Comparison of ENCODE assay signal across 23 cellular contexts in genomic region chr9:120416816-120417427, GRCh38.
DNase-seq lines count a peak whose midpoint lies in the region; ATAC-seq, FAIRE-seq and TF ChIP-seq lines count a peak whose summit lies in the region.
"Had no signal": no experiment of that assay in that cellular context is flagged by ENCODE, and none has a peak within 500 bp of the region (broad histone marks: within the 10 kb centered on the region; RNA-seq: fewer than 3 reads in every experiment).

No MANE protein-coding gene starts in this region.

- H3K36me3 ChIP-seq in astrocyte (ENCODE audit: insufficient read depth, low read length), result peaks cover 2% of the 10 kb centered on the region
- peaks cover 2 to 81% of the 10 kb centered on the region in 2 donors for H3K36me3 ChIP-seq in neuronal stem cell (replicated peaks in 1 of 2; ENCODE audit: control insufficient read depth in 2 of 2, insufficient read depth in 2 of 2, low read length in 2 of 2)
- H3K36me3 ChIP-seq in sigmoid colon, result peaks cover 0 to 32% (median 7%) of the 10 kb centered on the region in 4 donors

- TF ChIP-seq POLR2A in sigmoid colon (IDR thresholded peaks at IDR 0.05), result no peak

- H3K18ac ChIP-seq in H9 (ENCODE audit: insufficient read length, low read depth, low read length) (no peak overlapping the region), neuronal stem cell (ENCODE audit: low read length) (no peak overlapping the region)

- H4K91ac ChIP-seq in H9 (ENCODE audit: insufficient read length, low read depth, low read length), result no peak overlapping the region
- no peak overlapping the region for H4K91ac ChIP-seq in neuronal stem cell (ENCODE audit: low read depth, low read length, poor library complexity)

- H3K36me3 Mint-ChIP-seq in H9 (ENCODE audit: insufficient read depth in 1 of 3, low read depth in 3 of 3) (peaks cover 16 to 36% (median 29%) of the 10 kb centered on the region in 3 experiments), astrocyte (ENCODE audit: low read depth, unreplicated experiment) (peaks cover 5% of the 10 kb centered on the region)

- no peak overlapping the region for H2BK120ac ChIP-seq in H9 (ENCODE audit: low read depth, low read length, poor library complexity, severe bottlenecking)
- no peak overlapping the region for H2BK120ac ChIP-seq in neuronal stem cell (ENCODE audit: low read depth, low read length)

- H3K79me1 ChIP-seq in H9 (ENCODE audit: insufficient read depth, low read depth, low read length, poor library complexity, severe bottlenecking), result no peaks in the 10 kb centered on the region
- no peaks in the 10 kb centered on the region for H3K79me1 ChIP-seq in neuronal stem cell (ENCODE audit: low read depth, low read length)

- WGBS in H9 (ENCODE audit: extremely low coverage, insufficient read length, low lambda C conversion rate), result no CpG with 5 or more reads among the region's 19 CpGs
- WGBS in neuronal stem cell (ENCODE audit: extremely low coverage in 2 of 2, insufficient read length in 2 of 2, insufficient replicate concordance in 1 of 2), 2 donors, result no CpG with 5 or more reads among the region's 19 CpGs
- WGBS in sigmoid colon, 2 donors, result 95 to 96% methylated on average over 19 of the region's 19 CpGs

- H3K4me3 ChIP-seq in astrocyte (ENCODE audit: insufficient read depth, low read depth, low read length) (no peak overlapping the region), neuronal stem cell (ENCODE audit: low read length in 2 of 2) (no peak overlapping the region), sigmoid colon (no peak overlapping the region)
- H3K4me3 ChIP-seq: A549, BLaER1, GM12878, Peyer's patch had no signal

- H3K27ac ChIP-seq in H9 (ENCODE audit: insufficient read length, low read depth, low read length) (no peak overlapping the region), astrocyte (ENCODE audit: low read depth, low read length) (no peak overlapping the region), neuronal stem cell (replicated peaks; ENCODE audit: low read length) (no peak overlapping the region), sigmoid colon (no peak overlapping the region)
- H3K27ac ChIP-seq: A549, BLaER1, Peyer's patch had no signal

- H4K5ac ChIP-seq in H9 (ENCODE audit: insufficient read length, low read depth, low read length), result no peak overlapping the region

- H4K8ac ChIP-seq in H9 (replicated peaks; ENCODE audit: insufficient read length, low read depth, low read length) (no peak overlapping the region), neuronal stem cell (ENCODE audit: low read depth, low read length) (no peak overlapping the region)

- H3K27me3 ChIP-seq in H9 (ENCODE audit: insufficient read depth, low read length), result no peaks in the 10 kb centered on the region
- H3K27me3 ChIP-seq in astrocyte (ENCODE audit: insufficient read depth, low read length), result no peaks in the 10 kb centered on the region
- H3K27me3 ChIP-seq in neuronal stem cell (ENCODE audit: control insufficient read depth in 3 of 3, insufficient read depth in 3 of 3, low read depth in 1 of 3, low read length in 3 of 3), result no peaks in the 10 kb centered on the region
- H3K27me3 ChIP-seq in sigmoid colon, result no peaks in the 10 kb centered on the region
- H3K27me3 ChIP-seq: BLaER1, Peyer's patch had no signal

- no peak overlapping the region for H2BK20ac ChIP-seq in H9 (ENCODE audit: low read depth, low read length, poor library complexity, severe bottlenecking)

- H3K4me1 Mint-ChIP-seq in H9, result peaks cover 49 to 55% of the 10 kb centered on the region in 2 experiments
- peaks cover 11% of the 10 kb centered on the region for H3K4me1 Mint-ChIP-seq in astrocyte (ENCODE audit: low read depth, unreplicated experiment)

- H3K4me2 ChIP-seq in H9 (ENCODE audit: insufficient read depth, insufficient read length, low read length) (no peak overlapping the region), astrocyte (ENCODE audit: low read length) (no peak overlapping the region), neuronal stem cell (ENCODE audit: insufficient read depth, low read length, poor library complexity, severe bottlenecking) (no peak overlapping the region)
- H3K4me2 ChIP-seq: A549, BLaER1 had no signal

- H3K27me3 Mint-ChIP-seq in H9 (ENCODE audit: low read depth), result no peaks in the 10 kb centered on the region
- H3K27me3 Mint-ChIP-seq in astrocyte (ENCODE audit: low read depth, unreplicated experiment), result no peaks in the 10 kb centered on the region
- H3K27me3 Mint-ChIP-seq: CD4-positive, alpha-beta T cell had no signal

- intact Hi-C loops in left cardiac atrium (cut with DNase I) (no loop called here), sigmoid colon (cut with DNase I) (no loop called here)

- H2BK5ac ChIP-seq in H9 (ENCODE audit: insufficient read length, low read length) (no peak overlapping the region), neuronal stem cell (ENCODE audit: low read length) (no peak overlapping the region)

- H3K4me3 Mint-ChIP-seq in H9 (peak overlapping the region in 1 of 2 experiments; percentile 36; a peak in 1 of 5 replicates), astrocyte (ENCODE audit: unreplicated experiment) (peak overlapping the region; percentile 24)
- H3K4me3 Mint-ChIP-seq: CD4-positive, alpha-beta T cell had no signal

- H3K27ac Mint-ChIP-seq in H9 (peak overlapping the region; percentile 53 to 60 (median 58); a peak in 4 of 7 replicates), astrocyte (ENCODE audit: unreplicated experiment) (no peak overlapping the region)
- H3K27ac Mint-ChIP-seq: CD4-positive, alpha-beta T cell had no signal

- no peak for TF ChIP-seq EP300 in sigmoid colon (IDR thresholded peaks at IDR 0.05)

- H3T11ph ChIP-seq in H9 (ENCODE audit: low read length), result no peak overlapping the region

- TF ChIP-seq CTCF in H9 (conservative IDR thresholded peaks at IDR 0.05) (no peak), astrocyte (IDR thresholded peaks at IDR 0.05; ENCODE audit: insufficient read depth, low read depth, low read length) (no peak), sigmoid colon (IDR thresholded peaks at IDR 0.05) (no peak)

- no peaks in the 10 kb centered on the region for H3K79me2 ChIP-seq in H9 (ENCODE audit: insufficient read depth, low read length)
- no peaks in the 10 kb centered on the region for H3K79me2 ChIP-seq in astrocyte (ENCODE audit: insufficient read depth, low read length)

- H2BK15ac ChIP-seq in H9 (ENCODE audit: low read depth, low read length) (no peak overlapping the region), neuronal stem cell (ENCODE audit: low read length) (no peak overlapping the region)

- peaks cover 11% of the 10 kb centered on the region for H3K4me1 ChIP-seq in H9 (ENCODE audit: insufficient read depth, low read length)
- H3K4me1 ChIP-seq in astrocyte (ENCODE audit: insufficient read depth, low read length), result peaks cover 3% of the 10 kb centered on the region
- peaks cover 1 to 17% of the 10 kb centered on the region in 2 donors for H3K4me1 ChIP-seq in neuronal stem cell (ENCODE audit: control insufficient read depth in 2 of 2, insufficient read depth in 1 of 2, low read depth in 1 of 2, low read length in 2 of 2)
- peaks cover 0 to 17% (median 14%) of the 10 kb centered on the region in 4 donors for H3K4me1 ChIP-seq in sigmoid colon
- H3K4me1 ChIP-seq: A549, Peyer's patch had no signal

- no peaks in the 10 kb centered on the region for H3K23me2 ChIP-seq in H9 (ENCODE audit: insufficient read length, low read depth, low read length, poor library complexity, severe bottlenecking)

- no peak overlapping the region for H3K56ac ChIP-seq in H9 (ENCODE audit: insufficient read length, low read depth, low read length)

- H3K9me3 Mint-ChIP-seq in H9, result no peaks in the 10 kb centered on the region
- H3K9me3 Mint-ChIP-seq in astrocyte (ENCODE audit: unreplicated experiment), result no peaks in the 10 kb centered on the region
- H3K9me3 Mint-ChIP-seq: CD4-positive, alpha-beta T cell had no signal

- H2AFZ ChIP-seq in H9 (ENCODE audit: low read length) (no peak overlapping the region), astrocyte (ENCODE audit: low read depth, low read length) (no peak overlapping the region), neuronal stem cell (ENCODE audit: low read length) (no peak overlapping the region)

- H3K9me3 ChIP-seq in H9 (ENCODE audit: control insufficient read depth, low read depth, low read length), result no peaks in the 10 kb centered on the region
- no peaks in the 10 kb centered on the region for H3K9me3 ChIP-seq in astrocyte (ENCODE audit: insufficient read depth, low read depth, low read length)
- no peaks in the 10 kb centered on the region for H3K9me3 ChIP-seq in neuronal stem cell (replicated peaks in 1 of 2; ENCODE audit: control insufficient read depth in 2 of 2, insufficient read depth in 1 of 2, low read depth in 1 of 2, low read length in 2 of 2)
- H3K9me3 ChIP-seq in sigmoid colon, result no peaks in the 10 kb centered on the region
- H3K9me3 ChIP-seq: A549, BLaER1, Peyer's patch had no signal

- H2AK5ac ChIP-seq in H9 (ENCODE audit: insufficient read length, low read length) (no peak overlapping the region), neuronal stem cell (ENCODE audit: low read depth, low read length) (no peak overlapping the region)

- H3K9ac ChIP-seq in H9 (ENCODE audit: extremely low read depth, insufficient read length, low read length), result no peak overlapping the region
- no peak overlapping the region for H3K9ac ChIP-seq in astrocyte (ENCODE audit: low read length)
- H3K9ac ChIP-seq in neuronal stem cell (ENCODE audit: low read depth, low read length, poor library complexity), result no peak overlapping the region
- H3K9ac ChIP-seq: BLaER1 had no signal

- H3K14ac ChIP-seq in H9 (ENCODE audit: insufficient read depth, low read length) (no peak overlapping the region), neuronal stem cell (ENCODE audit: low read length) (peak overlapping the region; percentile 58)

- H4K20me1 ChIP-seq in H9 (ENCODE audit: control insufficient read depth, insufficient read depth, insufficient read length) (peaks cover 2% of the 10 kb centered on the region), astrocyte (ENCODE audit: insufficient read depth, low read length) (no peaks in the 10 kb centered on the region)
- H4K20me1 ChIP-seq: BLaER1 had no signal

- no peak overlapping the region for H3K23ac ChIP-seq in H9 (ENCODE audit: insufficient read length, low read depth, low read length)
- peak overlapping the region; percentile 51 for H3K23ac ChIP-seq in neuronal stem cell (ENCODE audit: low read depth, low read length, poor library complexity)

- H3K4ac ChIP-seq in H9 (ENCODE audit: low read depth, low read length) (no peak overlapping the region), neuronal stem cell (ENCODE audit: low read length) (no peak overlapping the region)

- no peak for ATAC-seq in left cardiac atrium
- ATAC-seq: A549, GM12878, SK-N-SH treated with all-trans-retinoic acid at 6 μM for 48 hours had no signal

- H2BK12ac ChIP-seq in H9 (ENCODE audit: insufficient read length, low read depth, low read length), result no peak overlapping the region
- no peak overlapping the region for H2BK12ac ChIP-seq in neuronal stem cell (ENCODE audit: low read length)

- no peak for FAIRE-seq in astrocyte (lab: Jason Lieb, UNC)
- FAIRE-seq: A549, GM12878, H1 had no signal

- peak; percentile 61 for DNase-seq in AG20443 (ENCODE audit: low spot score)
- DNase-seq in H9, result no peak
- no peak for DNase-seq in astrocyte (ENCODE audit: low read depth)
- DNase-seq in neuronal stem cell (ENCODE audit: low spot score), result no peak
- no peak for DNase-seq in left cardiac atrium
- no peak for DNase-seq in sigmoid colon
- DNase-seq in NCI-H1105 treated with DMSO at 0.1 percent for 48 hours (lab: John Stamatoyannopoulos, UW), result no peak
- DNase-seq: CD4-positive, alpha-beta T cell; COR-L47; DMS79; KG1; NCI-H1092; NCI-H146; NCI-H2029 treated with DMSO at 0.1 percent for 48 hours; NCI-H345; NCI-H524; NCI-H82; Peyer's patch had no signal
